ENCODE assay signal across 18 cellular contexts in the genomic region with DNA sequence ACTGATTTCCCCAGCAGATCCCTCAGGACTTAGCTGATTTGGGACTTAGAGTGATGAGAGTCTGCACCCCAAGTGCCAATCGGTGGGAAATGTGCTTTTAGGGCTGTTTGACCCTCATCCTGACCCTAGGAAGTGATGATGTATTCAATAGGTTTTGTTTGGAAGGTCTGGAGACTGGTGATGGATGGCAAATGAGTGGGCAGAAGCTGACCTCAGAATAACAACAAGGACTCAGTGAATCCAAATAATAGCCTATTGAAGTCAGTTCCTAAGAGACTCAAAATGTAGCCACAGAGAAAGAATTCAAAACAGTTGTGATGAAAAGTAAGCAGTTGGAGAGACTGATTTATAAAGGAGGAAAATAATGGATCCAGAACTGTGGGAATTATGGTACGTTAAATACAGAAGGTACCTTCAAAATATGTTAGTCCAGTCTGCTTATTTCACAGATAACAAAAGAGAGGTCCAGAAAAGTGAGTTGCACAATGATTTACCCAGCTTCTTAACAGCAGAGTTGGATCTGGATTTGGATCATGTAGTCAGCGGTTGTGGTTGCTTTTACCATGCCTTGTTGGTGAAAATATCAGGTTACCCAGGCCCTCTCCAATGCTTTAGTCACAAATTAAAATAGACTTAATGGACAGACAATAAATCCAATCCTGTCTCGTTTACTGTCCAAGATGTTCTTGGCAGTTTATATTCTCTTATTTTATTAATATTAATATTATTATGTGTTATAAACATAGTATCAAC.
DNase-seq lines count a peak whose midpoint lies in the region; ATAC-seq, FAIRE-seq and TF ChIP-seq lines count a peak whose summit lies in the region.
"Had no signal": no experiment of that assay in that cellular context is flagged by ENCODE, and none has a peak within 500 bp of the region (broad histone marks: within the 10 kb centered on the region; RNA-seq: fewer than 3 reads in every experiment).

No MANE protein-coding gene starts in this region.

- DNase-seq in fibroblast of peridontal ligament (ENCODE audit: extremely low read depth) (peak; percentile 86), CD1c-positive myeloid dendritic cell (ENCODE audit: extremely low spot score) (no peak), SIG-M5 treated with dmso at 0.1 percent for 504 hours (lab: John Stamatoyannopoulos, UW; ENCODE audit: unreplicated experiment) (no peak), NCI-H2029 (lab: John Stamatoyannopoulos, UW) (no peak)
- DNase-seq: CD4-positive, alpha-beta memory T cell; KBM-7; mucosa of descending colon; NCI-H1436 treated with DMSO at 0.1 percent for 48 hours; NCI-H526; right cardiac atrium; stimulated activated naive CD4-positive, alpha-beta T cell treated with Interleukin-2 at 50 U/mL for 16 hours had no signal

- TF ChIP-seq CTCF in nephron (IDR thresholded peaks at IDR 0.05; ENCODE audit: unreplicated experiment in 3 of 3): no peak

- peak overlapping the region; percentile 98 for H3K27ac ChIP-seq in temporal lobe (ENCODE audit: low read depth, low read length)
- H3K27ac ChIP-seq: RWPE1 had no signal

- no peaks in the 10 kb centered on the region for H3K27me3 Mint-ChIP-seq in nephron (ENCODE audit: low read depth)

- no peak for ATAC-seq in GM21447 (IDR thresholded peaks at IDR 0.05; ENCODE audit: unreplicated experiment)
- ATAC-seq: mucosa of descending colon, right cardiac atrium had no signal

- H3K9me3 Mint-ChIP-seq in nephron: peaks cover 3% of the 10 kb centered on the region
- H3K9me3 Mint-ChIP-seq: activated T-helper 1 cell treated with anti-CD3 and anti-CD28 coated beads, Interleukin-12 subunit alpha, Interleukin-12 subunit beta, Interleukin-2, Interleukin-4 antibody, amounts not matched to agents 30 ng/mL and 10 ng/mL and 1 ng/mL, durations not matched to agents 14 hours and 24 hours and 36 hours; T-helper 2 cell treated with Interferon-gamma antibody and Interleukin-4, amounts not matched to agents 5 μg/mL and 100 μg/mL, for 36 hours had no signal

- peak overlapping the region in 2 of 3 experiments; percentile 21 to 40 for H3K27ac Mint-ChIP-seq in nephron
- H3K27ac Mint-ChIP-seq: activated T-helper 1 cell treated with anti-CD3 and anti-CD28 coated beads, Interleukin-12 subunit alpha, Interleukin-12 subunit beta, Interleukin-2, Interleukin-4 antibody, amounts not matched to agents 30 ng/mL and 10 ng/mL and 1 ng/mL, durations not matched to agents 14 hours and 24 hours and 36 hours; CD4-positive, alpha-beta memory T cell; T-helper 2 cell treated with Interferon-gamma antibody and Interleukin-4, amounts not matched to agents 5 μg/mL and 100 μg/mL, for 36 hours had no signal

- H3K4me1 Mint-ChIP-seq in nephron: peaks cover 10% of the 10 kb centered on the region
- H3K4me1 Mint-ChIP-seq: CD4-positive, alpha-beta memory T cell had no signal

- H3K36me3 Mint-ChIP-seq in nephron (ENCODE audit: low read depth): no peaks in the 10 kb centered on the region
- H3K36me3 Mint-ChIP-seq: CD4-positive, alpha-beta memory T cell had no signal

- peak; percentile 79 for FAIRE-seq in TTC549 (lab: Jason Lieb, UNC)

- no peak overlapping the region for H3K4me3 Mint-ChIP-seq in nephron
- H3K4me3 Mint-ChIP-seq: activated T-helper 1 cell treated with anti-CD3 and anti-CD28 coated beads, Interleukin-12 subunit alpha, Interleukin-12 subunit beta, Interleukin-2, Interleukin-4 antibody, amounts not matched to agents 30 ng/mL and 10 ng/mL and 1 ng/mL, durations not matched to agents 14 hours and 24 hours and 36 hours; CD4-positive, alpha-beta memory T cell; T-helper 2 cell treated with Interferon-gamma antibody and Interleukin-4, amounts not matched to agents 5 μg/mL and 100 μg/mL, for 36 hours had no signal
